Comparison of ENCODE assay signal across 21 cellular contexts in genomic region chr3:77150759-77151158, GRCh38.
DNase-seq lines count a peak whose midpoint lies in the region; ATAC-seq and TF ChIP-seq lines count a peak whose summit lies in the region.
"Had no signal": no experiment of that assay in that cellular context is flagged by ENCODE, and none has a peak within 500 bp of the region (broad histone marks: within the 10 kb centered on the region; RNA-seq: fewer than 3 reads in every experiment).

No MANE protein-coding gene starts in this region.

- H3K9ac ChIP-seq in OCI-LY1 (ENCODE audit: low read length) (peak overlapping the region; percentile 69), endocrine pancreas (ENCODE audit: control insufficient read depth, insufficient read depth, low read length) (no peak overlapping the region)
- H3K9ac ChIP-seq: BLaER1, GM23248 had no signal

- H3K4me3 Mint-ChIP-seq in osteocyte (ENCODE audit: unreplicated experiment) = no peak overlapping the region
- H3K4me3 Mint-ChIP-seq: B cell; CD4-positive, CD25-positive, alpha-beta regulatory T cell; CD8-positive, alpha-beta T cell had no signal

- H3K4me2 ChIP-seq in OCI-LY1 (ENCODE audit: low read length) = peak overlapping the region; percentile 74
- H3K4me2 ChIP-seq: BLaER1 had no signal

- no peak for TF ChIP-seq CTCF in OCI-LY1 (IDR thresholded peaks at IDR 0.05; ENCODE audit: low read length)
- TF ChIP-seq CTCF in osteocyte (IDR thresholded peaks at IDR 0.05) = no peak

- DNase-seq in osteocyte (ENCODE audit: extremely low spot score, unreplicated experiment) (no peak), DMS 273 treated with DMSO at 0.1 percent for 48 hours (lab: John Stamatoyannopoulos, UW) (no peak)
- no peak for DNase-seq in NK-92 treated with Interleukin-12 subunit alpha and Interleukin-12 subunit beta, amount 100 ng/mL, for 24 hours (lab: John Stamatoyannopoulos, UW)
- DNase-seq in activated effector memory CD4-positive, alpha-beta T cell treated with Interleukin-2 at 50 U/mL for 16 hours = no peak
- DNase-seq: Caco-2; CD4-positive, CD25-positive, alpha-beta regulatory T cell; CD8-positive, alpha-beta T cell; DMS79; EL; GDM1; GM23248; H7; HCEC 1CT had no signal

- ATAC-seq in SK-N-SH treated with all-trans-retinoic acid at 6 μM for 48 hours = no peak
- ATAC-seq: CD8-positive, alpha-beta T cell; GM12878 had no signal

- H3K4me1 ChIP-seq in OCI-LY1 (ENCODE audit: insufficient read depth, low read length, severe bottlenecking) (peaks cover 96% of the 10 kb centered on the region), endocrine pancreas (ENCODE audit: control insufficient read depth, insufficient read depth, low read length) (peaks cover 13% of the 10 kb centered on the region)
- H3K4me1 ChIP-seq: BLaER1, Caco-2 had no signal

- H3F3A ChIP-seq in OCI-LY1 (ENCODE audit: insufficient read depth, low read length) = peaks cover 3% of the 10 kb centered on the region

- H3K79me2 ChIP-seq in OCI-LY1 (ENCODE audit: insufficient read depth, low read length) = peaks cover 7% of the 10 kb centered on the region; the same call in 1 of the 2 replicates

- H3K27me3 ChIP-seq in OCI-LY1 (ENCODE audit: insufficient read depth, low read length) (no peaks in the 10 kb centered on the region), endocrine pancreas (ENCODE audit: control insufficient read depth, insufficient read depth, low read length) (no peaks in the 10 kb centered on the region)
- H3K27me3 ChIP-seq: BLaER1 had no signal

- H3K27me3 Mint-ChIP-seq in osteocyte (ENCODE audit: unreplicated experiment) = no peaks in the 10 kb centered on the region
- H3K27me3 Mint-ChIP-seq: B cell; CD4-positive, CD25-positive, alpha-beta regulatory T cell had no signal

- H4K20me1 ChIP-seq in OCI-LY1 (ENCODE audit: insufficient read depth, low read length) = no peaks in the 10 kb centered on the region
- H4K20me1 ChIP-seq: BLaER1 had no signal

- no peaks in the 10 kb centered on the region for H3K36me3 Mint-ChIP-seq in osteocyte (ENCODE audit: unreplicated experiment)
- H3K36me3 Mint-ChIP-seq: CD4-positive, CD25-positive, alpha-beta regulatory T cell; CD8-positive, alpha-beta T cell had no signal

- H3K9me2 ChIP-seq in OCI-LY1 (ENCODE audit: low read depth, low read length) = no peaks in the 10 kb centered on the region

- no peak overlapping the region for H2AFZ ChIP-seq in OCI-LY1 (ENCODE audit: low read length)
- H2AFZ ChIP-seq: GM23248 had no signal

- H3K4me3 ChIP-seq in OCI-LY1 (ENCODE audit: low read depth, low read length, poor library complexity, severe bottlenecking) = peak overlapping the region; percentile 38
- H3K4me3 ChIP-seq in endocrine pancreas (ENCODE audit: control insufficient read depth, insufficient read depth, low read length) = peak overlapping the region; percentile 67
- H3K4me3 ChIP-seq: BLaER1, GM12878, GM23248 had no signal

- no peaks in the 10 kb centered on the region for H3K9me3 Mint-ChIP-seq in osteocyte (ENCODE audit: unreplicated experiment)

- H3K4me1 Mint-ChIP-seq in osteocyte (ENCODE audit: unreplicated experiment) = peaks cover 56% of the 10 kb centered on the region
- H3K4me1 Mint-ChIP-seq: B cell; CD4-positive, CD25-positive, alpha-beta regulatory T cell had no signal

- no peaks in the 10 kb centered on the region for H3K9me3 ChIP-seq in OCI-LY1 (ENCODE audit: low read length)
- no peaks in the 10 kb centered on the region for H3K9me3 ChIP-seq in endocrine pancreas (ENCODE audit: control insufficient read depth, low read length)
- H3K9me3 ChIP-seq: BLaER1, Caco-2 had no signal

- H3K27ac ChIP-seq in OCI-LY1 (ENCODE audit: low read depth, low read length, poor library complexity, severe bottlenecking) = peak overlapping the region; percentile 97
- H3K27ac ChIP-seq: 22Rv1, BLaER1, C4-2B, GM23248 had no signal

- peak overlapping the region; percentile 74 for H3K27ac Mint-ChIP-seq in osteocyte (ENCODE audit: unreplicated experiment)
- H3K27ac Mint-ChIP-seq: B cell; CD4-positive, CD25-positive, alpha-beta regulatory T cell; CD8-positive, alpha-beta T cell had no signal

- H3K36me3 ChIP-seq in OCI-LY1 (ENCODE audit: insufficient read depth, low read length) (peaks cover 29% of the 10 kb centered on the region), endocrine pancreas (ENCODE audit: control insufficient read depth, insufficient read depth, low read length) (no peaks in the 10 kb centered on the region)
- H3K36me3 ChIP-seq: BLaER1 had no signal

TF ChIP-seq in SK-N-SH treated with all-trans-retinoic acid at 6 μM for 48 hours, 23 proteins besides CTCF, POLR2A, EP300 and RAD21:
- TF ChIP-seq ISL1 (CRISPR knock-in tag; IDR thresholded peaks at IDR 0.05) (peak; percentile 70), RARB (CRISPR knock-in tag; IDR thresholded peaks at IDR 0.05) (no peak), POU6F1 (CRISPR knock-in tag; IDR thresholded peaks at IDR 0.05; ENCODE audit: borderline replicate concordance, low read depth) (no peak), ZNF565 (CRISPR knock-in tag; conservative IDR thresholded peaks at IDR 0.05; ENCODE audit: low read depth) (no peak), ZNF70 (CRISPR knock-in tag; IDR thresholded peaks at IDR 0.05) (peak; percentile 36; the same call in 1 of the 2 replicates), TOX (CRISPR knock-in tag; IDR thresholded peaks at IDR 0.05; ENCODE audit: borderline replicate concordance) (no peak), TCF4 (CRISPR knock-in tag; IDR thresholded peaks at IDR 0.05; ENCODE audit: borderline replicate concordance) (peak; percentile 91)
